Comparison of ENCODE assay signal across 19 cellular contexts in genomic region chr14:30299915-30300314, GRCh38.
"Had no signal": no experiment of that assay in that cellular context is flagged by ENCODE, and none has a peak within 500 bp of the region (broad histone marks: within the 10 kb centered on the region; RNA-seq: fewer than 3 reads in every experiment).

No MANE protein-coding gene starts in this region.

- H3K36me3 ChIP-seq: adrenal gland, colonic mucosa, prostate gland, right atrium auricular region, tibial nerve, uterus had no signal

- H3K4me3 ChIP-seq: adrenal gland, colonic mucosa, prostate gland, right atrium auricular region, tibial nerve, uterus had no signal

- DNase-seq: activated CD4-positive, alpha-beta T cell treated with anti-CD3 and anti-CD28 coated beads for 1 hour; activated gamma-delta T cell treated with Interleukin-2 at 50 U/mL for 16 hours; adrenal gland; central memory CD4-positive, alpha-beta T cell; colonic mucosa; left cardiac atrium; stimulated activated CD4-positive, alpha-beta T cell treated with anti-CD3 and anti-CD28 coated beads, Interleukin-12 subunit alpha, Interleukin-12 subunit beta, amount 100 ng/mL, for 4 hours; stimulated activated CD4-positive, alpha-beta T cell treated with anti-CD3 and anti-CD28 coated beads, Interleukin-1b, Interleukin-23, amount 100 ng/mL, for 48 hours; stimulated activated naive CD4-positive, alpha-beta T cell treated with Interleukin-2 at 50 U/mL for 16 hours; SW 1271; T-helper 2 cell; uterus had no signal

- ATAC-seq: activated naive CD4-positive, alpha-beta T cell treated with anti-CD3 and anti-CD28 coated beads, Interleukin-2, amount 50 U/mL, for 72 hours; esophagus mucosa; natural killer cell treated with Interleukin-12 subunit alpha and Interleukin-12 subunit beta and Interleukin-15 and Interleukin-18, amount 100 ng/mL, for 72 hours had no signal

- H3K27ac ChIP-seq: adrenal gland, colonic mucosa, prostate gland, right atrium auricular region, tibial nerve, uterus, VCaP had no signal

- H3K36me3 Mint-ChIP-seq: activated naive CD4-positive, alpha-beta T cell treated with anti-CD3 and anti-CD28 coated beads, Interleukin-2, amount 50 U/mL, for 72 hours; natural killer cell treated with Interleukin-12 subunit alpha and Interleukin-12 subunit beta and Interleukin-15 and Interleukin-18, amount 100 ng/mL, for 72 hours had no signal

- H3K4me1 ChIP-seq: adrenal gland, colonic mucosa, prostate gland, right atrium auricular region, tibial nerve, uterus had no signal

- H3K27me3 Mint-ChIP-seq: natural killer cell treated with Interleukin-12 subunit alpha and Interleukin-12 subunit beta and Interleukin-15 and Interleukin-18, amount 100 ng/mL, for 72 hours had no signal

- H3K27me3 ChIP-seq: adrenal gland, colonic mucosa, right atrium auricular region, tibial nerve, uterus had no signal

- H3K4me3 Mint-ChIP-seq: natural killer cell treated with Interleukin-12 subunit alpha and Interleukin-12 subunit beta and Interleukin-15 and Interleukin-18, amount 100 ng/mL, for 72 hours had no signal

- H3K27ac Mint-ChIP-seq: activated naive CD4-positive, alpha-beta T cell treated with anti-CD3 and anti-CD28 coated beads, Interleukin-2, amount 50 U/mL, for 72 hours; natural killer cell treated with Interleukin-12 subunit alpha and Interleukin-12 subunit beta and Interleukin-15 and Interleukin-18, amount 100 ng/mL, for 72 hours had no signal
